ENCODE assay signal across 18 cellular contexts in the genomic region with DNA sequence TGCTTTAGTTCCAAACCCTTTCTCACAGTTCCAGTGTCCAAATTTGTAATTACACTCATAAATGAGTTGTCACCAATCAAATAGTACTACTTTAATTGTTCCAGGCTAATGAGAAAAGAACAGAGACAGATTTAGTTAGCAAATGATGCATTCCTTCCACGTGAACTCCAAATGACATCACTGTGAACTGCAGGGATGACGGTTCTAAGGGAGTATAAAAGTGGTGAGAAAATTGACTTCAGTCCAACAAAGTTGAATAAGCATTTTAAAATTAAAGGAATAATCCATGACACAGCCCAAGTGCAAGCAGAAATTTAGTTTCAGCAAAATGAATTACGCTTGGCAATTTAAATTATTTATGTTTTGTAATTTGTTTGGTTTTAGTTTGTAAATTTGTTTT.
DNase-seq lines count a peak whose midpoint lies in the region; FAIRE-seq and TF ChIP-seq lines count a peak whose summit lies in the region.
"Had no signal": no experiment of that assay in that cellular context is flagged by ENCODE, and none has a peak within 500 bp of the region (broad histone marks: within the 10 kb centered on the region; RNA-seq: fewer than 3 reads in every experiment).

No MANE protein-coding gene starts in this region.

- DNase-seq in EH (ENCODE audit: low read depth) (peak; percentile 42), HFFc6 (peak; percentile 32), astrocyte of the hippocampus (ENCODE audit: low read depth, low spot score) (peak; percentile 26), fibroblast of villous mesenchyme (ENCODE audit: low read depth) (peak; percentile 48), NCI-H128 (lab: John Stamatoyannopoulos, UW; ENCODE audit: unreplicated experiment) (no peak), urothelium cell line (ENCODE audit: low spot score) (no peak), kidney glomerular epithelial cell (lab: John Stamatoyannopoulos, UW) (no peak)
- no peak for DNase-seq in activated T-cell treated with anti-CD3 and anti-CD28 coated beads, Interleukin-2, amount 50 U/mL, for 1 hour
- DNase-seq: C1 segment of cervical spinal cord, DMS153, MM.1S, NCI-H1105, NCI-H187, NCI-H2171, NCI-H774, SHP77 had no signal

- H3K27me3 Mint-ChIP-seq in HFFc6 (ENCODE audit: insufficient read depth) = no peaks in the 10 kb centered on the region; the same call in 1 of the 2 replicates

- H3K4me1 Mint-ChIP-seq in HFFc6 (ENCODE audit: low read depth) = peaks cover 30% of the 10 kb centered on the region

- H3K9me3 Mint-ChIP-seq in HFFc6 = no peaks in the 10 kb centered on the region

- no peak overlapping the region for H3K4me3 ChIP-seq in fibroblast of villous mesenchyme (ENCODE audit: low read depth, low read length)
- H3K4me3 ChIP-seq: GM12878 had no signal

- no peaks in the 10 kb centered on the region for H3K36me3 Mint-ChIP-seq in HFFc6 (ENCODE audit: low read depth)

- FAIRE-seq in urothelium cell line (lab: Jason Lieb, UNC) = no peak
- FAIRE-seq: GM12878, GM18507 had no signal

- TF ChIP-seq CTCF in HFFc6 (IDR thresholded peaks at IDR 0.05) = 0 out of 2 replicates have a peak, but pooled peaks have one; percentile 12
- no peak for TF ChIP-seq CTCF in fibroblast of villous mesenchyme (IDR thresholded peaks at IDR 0.05; ENCODE audit: insufficient read depth, low read depth, low read length)

- no peak overlapping the region for H3K27ac Mint-ChIP-seq in HFFc6

- H3K4me3 Mint-ChIP-seq in HFFc6 = no peak overlapping the region

Comparison
In these comparisons a context has a peak if more than half of its experiments do, and no peak if none do; other contexts are left out.
1. DNase-seq: peak in EH (single experiment), HFFc6 (single experiment), astrocyte of the hippocampus (single experiment) and fibroblast of villous mesenchyme (single experiment); none in activated T-cell treated with anti-CD3 and anti-CD28 coated beads, Interleukin-2, amount 50 U/mL, for 1 hour (single experiment), NCI-H128 (single experiment), urothelium cell line (single experiment) and kidney glomerular epithelial cell (single experiment).